Comparison of ENCODE assay signal across 23 cellular contexts in genomic region chr15:66038387-66039116, GRCh38.
DNase-seq lines count a peak whose midpoint lies in the region; TF ChIP-seq lines count a peak whose summit lies in the region.
"Had no signal": no experiment of that assay in that cellular context is flagged by ENCODE, and none has a peak within 500 bp of the region (broad histone marks: within the 10 kb centered on the region; RNA-seq: fewer than 3 reads in every experiment).

No MANE protein-coding gene starts in this region.

- H3K9ac ChIP-seq in HUES6 (ENCODE audit: low read length) (no peak overlapping the region), mammary epithelial cell (ENCODE audit: insufficient read depth, low read length) (no peak overlapping the region), trophoblast cell (ENCODE audit: low read length) (no peak overlapping the region)

- no peak overlapping the region for H3K4ac ChIP-seq in trophoblast cell (ENCODE audit: low read depth, low read length)

- in situ Hi-C loops in mammary epithelial cell (cut with MboI; ENCODE audit: low sequenced_read_pairs in 2 of 2) (no loop called here), brain microvascular endothelial cell (cut with HindIII; ENCODE audit: low pct_ligation_motif_present, low sequenced_read_pairs) (no loop called here)

- no peaks in the 10 kb centered on the region for H3K27me3 ChIP-seq in HUES6 (ENCODE audit: control insufficient read depth, insufficient read depth, low read length)
- no peaks in the 10 kb centered on the region for H3K27me3 ChIP-seq in mammary epithelial cell (ENCODE audit: insufficient read depth, low read length)
- no peaks in the 10 kb centered on the region for H3K27me3 ChIP-seq in trophoblast cell (ENCODE audit: insufficient read depth, low read length)
- peaks cover 36% of the 10 kb centered on the region for H3K27me3 ChIP-seq in brain microvascular endothelial cell (replicated peaks)
- H3K27me3 ChIP-seq in Peyer's patch: no peaks in the 10 kb centered on the region
- H3K27me3 ChIP-seq: uterus had no signal

- H3K9me3 ChIP-seq in HUES6 (ENCODE audit: control insufficient read depth, insufficient read depth, low read depth, low read length) (no peaks in the 10 kb centered on the region), mammary epithelial cell (replicated peaks; ENCODE audit: insufficient read depth, low read length) (no peaks in the 10 kb centered on the region), trophoblast cell (ENCODE audit: insufficient read depth, low read depth, low read length) (no peaks in the 10 kb centered on the region), Peyer's patch (no peaks in the 10 kb centered on the region)
- H3K9me3 ChIP-seq: MG63, uterus had no signal

- H3K23ac ChIP-seq in trophoblast cell (ENCODE audit: low read length): no peak overlapping the region

- CTCF ChIA-PET in mammary epithelial cell (lab: Charles Lee; ENCODE audit: low non-redundant PET): no interaction called here

- no peak for TF ChIP-seq POLR2A in Peyer's patch (IDR thresholded peaks at IDR 0.05)

- H3K79me2 ChIP-seq in mammary epithelial cell (ENCODE audit: insufficient read depth, low read length): no peaks in the 10 kb centered on the region
- H3K79me2 ChIP-seq in trophoblast cell (ENCODE audit: control insufficient read depth, insufficient read depth, low read length, poor library complexity): no peaks in the 10 kb centered on the region

- no peaks in the 10 kb centered on the region for H4K20me1 ChIP-seq in mammary epithelial cell (ENCODE audit: insufficient read depth, low read length)

- TSS peak; percentile 77 for BruUV-seq in mammary epithelial cell (replicated peaks; lab: Mats Ljungman, UMichigan)

- peak overlapping the region; percentile 13; the same call in 1 of the 2 replicates for H3K4me3 ChIP-seq in HUES6 (ENCODE audit: low read depth, low read length)
- H3K4me3 ChIP-seq in mammary epithelial cell (replicated peaks in 1 of 3; ENCODE audit: insufficient read depth in 1 of 3, low read depth in 2 of 3, low read length in 3 of 3): no peak overlapping the region
- no peak overlapping the region for H3K4me3 ChIP-seq in trophoblast cell (ENCODE audit: low read depth, low read length)
- H3K4me3 ChIP-seq in brain microvascular endothelial cell (ENCODE audit: low read depth, low read length): no peak overlapping the region
- H3K4me3 ChIP-seq in Peyer's patch: no peak overlapping the region
- H3K4me3 ChIP-seq: MG63, spleen, uterus had no signal

- H3K27ac ChIP-seq in HUES6 (ENCODE audit: low read depth, low read length) (no peak overlapping the region), mammary epithelial cell (ENCODE audit: insufficient read depth, low read depth, low read length) (no peak overlapping the region), trophoblast cell (ENCODE audit: low read depth, low read length) (no peak overlapping the region), brain microvascular endothelial cell (no peak overlapping the region), Peyer's patch (no peak overlapping the region)
- H3K27ac ChIP-seq: spleen, uterus had no signal

- H3K18ac ChIP-seq in trophoblast cell (ENCODE audit: low read length): no peak overlapping the region

- H2AK5ac ChIP-seq in trophoblast cell (ENCODE audit: low read length): no peak overlapping the region

- no peak overlapping the region for H2BK5ac ChIP-seq in trophoblast cell (ENCODE audit: low read depth, low read length, poor library complexity)

- H4K12ac ChIP-seq in trophoblast cell (ENCODE audit: low read depth, low read length): no peak overlapping the region

- WGBS in mammary epithelial cell (ENCODE audit: low coverage, missing lambda C conversion rate): 50% methylated on average over 8 of the region's 8 CpGs
- WGBS in trophoblast cell (ENCODE audit: extremely low coverage, insufficient coverage, insufficient read length): no CpG with 5 or more reads among the region's 8 CpGs

- H2BK120ac ChIP-seq in trophoblast cell (ENCODE audit: insufficient read depth, low read length, poor library complexity): no peak overlapping the region

- H3K36me3 ChIP-seq in HUES6 (ENCODE audit: control insufficient read depth, insufficient read depth, low read length): no peaks in the 10 kb centered on the region
- H3K36me3 ChIP-seq in mammary epithelial cell (ENCODE audit: insufficient read depth, low read length): no peaks in the 10 kb centered on the region
- no peaks in the 10 kb centered on the region for H3K36me3 ChIP-seq in trophoblast cell (ENCODE audit: control insufficient read depth in 1 of 2, insufficient read depth in 2 of 2, low read length in 2 of 2)
- H3K36me3 ChIP-seq in brain microvascular endothelial cell (replicated peaks): no peaks in the 10 kb centered on the region
- no peaks in the 10 kb centered on the region for H3K36me3 ChIP-seq in Peyer's patch
- H3K36me3 ChIP-seq: MG63, spleen, uterus had no signal

- H4K91ac ChIP-seq in trophoblast cell (ENCODE audit: low read depth, low read length): no peak overlapping the region

- H3K14ac ChIP-seq in trophoblast cell (ENCODE audit: low read length): no peak overlapping the region

- no peak overlapping the region for H2AFZ ChIP-seq in mammary epithelial cell (ENCODE audit: low read depth, low read length)
- H2AFZ ChIP-seq in trophoblast cell (ENCODE audit: insufficient read depth, low read length, poor library complexity): no peak overlapping the region

- H4K8ac ChIP-seq in trophoblast cell (ENCODE audit: low read depth, low read length): no peak overlapping the region

- dilution Hi-C loops in mammary epithelial cell (cut with HindIII; ENCODE audit: low sequenced_read_pairs): no loop called here

- no peak overlapping the region for H2BK12ac ChIP-seq in trophoblast cell (ENCODE audit: low read length)

- TF ChIP-seq CTCF in mammary epithelial cell (conservative IDR thresholded peaks at IDR 0.05 in 1 of 2, IDR thresholded peaks at IDR 0.05 in 1 of 2; ENCODE audit: extremely low read depth in 1 of 2, insufficient read depth in 1 of 2, low read depth in 1 of 2, low read length in 2 of 2) (no peak), brain microvascular endothelial cell (IDR thresholded peaks at IDR 0.05; ENCODE audit: low read depth, low read length, missing control alignments) (no peak), Peyer's patch (IDR thresholded peaks at IDR 0.05) (no peak)

- DNase-seq in NCI-H510A treated with DMSO at 0.1 percent for 48 hours (lab: John Stamatoyannopoulos, UW) (peak; percentile 19), NCI-H510A (lab: John Stamatoyannopoulos, UW) (no peak), mammary epithelial cell (no peak), trophoblast cell (no peak), MV-4-11 (lab: John Stamatoyannopoulos, UW) (no peak), brain microvascular endothelial cell (no peak), Peyer's patch (no peak)
- DNase-seq: activated CD4-positive, alpha-beta memory T cell treated with anti-CD3 and anti-CD28 coated beads, Interleukin-2, amount 10 ng/mL, durations not matched to agents 7 days and 5 days; activated effector memory CD4-positive, alpha-beta T cell treated with Interleukin-2 at 50 U/mL for 16 hours; activated naive CD8-positive, alpha-beta T cell treated with anti-CD3 and anti-CD28 coated beads, Interleukin-2, amount 10 ng/mL, durations not matched to agents 7 days and 5 days; COR-L47; HCEC 1CT; left colon; MG63; naive B cell; NCI-H146; occipital lobe; SHP77; spleen; stimulated activated CD4-positive, alpha-beta T cell treated with anti-CD3 and anti-CD28 coated beads, Interleukin-2, amount 100 ng/mL, for 48 hours; SW 1271; uterus had no signal

- H3K4me2 ChIP-seq in mammary epithelial cell (ENCODE audit: insufficient read depth, low read depth, low read length) (peak overlapping the region; percentile 7), trophoblast cell (ENCODE audit: low read length) (peak overlapping the region; percentile 2)

- H3K4me1 ChIP-seq in HUES6 (ENCODE audit: control insufficient read depth, insufficient read depth, low read length): peaks cover 47% of the 10 kb centered on the region
- H3K4me1 ChIP-seq in mammary epithelial cell (ENCODE audit: insufficient read depth, low read length): peaks cover 13% of the 10 kb centered on the region
- H3K4me1 ChIP-seq in trophoblast cell (ENCODE audit: control insufficient read depth in 1 of 2, insufficient read depth in 2 of 2, low read length in 2 of 2): peaks cover 9 to 12% of the 10 kb centered on the region in 2 experiments
- no peaks in the 10 kb centered on the region for H3K4me1 ChIP-seq in Peyer's patch
- H3K4me1 ChIP-seq: spleen, uterus had no signal

- H3K79me1 ChIP-seq in trophoblast cell (ENCODE audit: low read length): no peaks in the 10 kb centered on the region

- intact Hi-C loops in mammary epithelial cell (cut with micrococcal nuclease): no loop called here
